In genomic region chr7:116407165-116407564, GRCh38 we compare ENCODE assay signal across 26 cellular contexts.
A peak's percentile ranks its signal among the peaks of the same experiment; 100 is the strongest.
DNase-seq lines count a peak whose midpoint lies in the region; ATAC-seq and TF ChIP-seq lines count a peak whose summit lies in the region.
"Had no signal": no experiment of that assay in that cellular context is flagged by ENCODE, and none has a peak within 500 bp of the region (broad histone marks: within the 10 kb centered on the region; RNA-seq: fewer than 3 reads in every experiment).

No MANE protein-coding gene starts in this region.

- CTCF ChIA-PET in IMR-90 (lab: Yijun Ruan, JAX), result no interaction called here

- H4K5ac ChIP-seq in IMR-90 (ENCODE audit: low read depth, low read length), result no peak overlapping the region

- POLR2A ChIA-PET in IMR-90 (lab: Charles Lee; ENCODE audit: unreplicated experiment), result no interaction called here

- TF ChIP-seq RAD21 in IMR-90 (IDR thresholded peaks at IDR 0.05; ENCODE audit: low read length), result no peak

- H3K9ac ChIP-seq in IMR-90 (ENCODE audit: low read depth, low read length), result no peak overlapping the region
- H3K9ac ChIP-seq in smooth muscle cell (ENCODE audit: low read depth), result no peak overlapping the region

- H3K9me1 ChIP-seq in IMR-90 (ENCODE audit: insufficient read depth, low read length), result no peaks in the 10 kb centered on the region; the same call in 1 of the 2 replicates

- no CpG with 5 or more reads among the region's 3 CpGs for WGBS in IMR-90 (ENCODE audit: extremely low coverage in 2 of 2, insufficient read length in 1 of 2), 2 experiments
- WGBS in smooth muscle cell (ENCODE audit: low lambda C conversion rate), result 94% methylated on average over 3 of the region's 3 CpGs

- no peak overlapping the region for H3K14ac ChIP-seq in IMR-90 (replicated peaks; ENCODE audit: low read depth, low read length)

- H3K4me3 ChIP-seq in IMR-90 (ENCODE audit: insufficient read depth, low read depth, low read length), result no peak overlapping the region
- H3K4me3 ChIP-seq in tibial artery, result no peak overlapping the region
- H3K4me3 ChIP-seq in smooth muscle cell, result no peak overlapping the region

- no peak overlapping the region for H2BK20ac ChIP-seq in IMR-90 (ENCODE audit: low read depth, low read length)

- no peak; the same call in 1 of the 2 replicates for ATAC-seq in IMR-90 (ENCODE audit: low read depth)
- peak; percentile 34 for ATAC-seq in SK-N-SH treated with all-trans-retinoic acid at 6 μM for 48 hours
- ATAC-seq in GM18517 (IDR thresholded peaks at IDR 0.05; ENCODE audit: unreplicated experiment), result no peak
- ATAC-seq: CD8-positive, alpha-beta T cell; HCT116 had no signal

- TF ChIP-seq CTCF in IMR-90 (conservative IDR thresholded peaks at IDR 0.05; ENCODE audit: low read depth, low read length) (no peak), tibial artery (IDR thresholded peaks at IDR 0.05) (no peak), smooth muscle cell (IDR thresholded peaks at IDR 0.05; ENCODE audit: borderline replicate concordance, insufficient read depth, poor library complexity, severe bottlenecking) (no peak)

- dilution Hi-C loops in IMR-90 (cut with HindIII; ENCODE audit: low sequenced_read_pairs, unreplicated experiment), result no loop called here

- H3K9me3 ChIP-seq in IMR-90 (ENCODE audit: control insufficient read depth, insufficient read depth, low read length), result no peaks in the 10 kb centered on the region
- no peaks in the 10 kb centered on the region for H3K9me3 ChIP-seq in tibial artery
- no peaks in the 10 kb centered on the region for H3K9me3 ChIP-seq in smooth muscle cell (replicated peaks; ENCODE audit: low read depth)

- H3K18ac ChIP-seq in IMR-90 (ENCODE audit: low read depth, low read length), result peak overlapping the region; percentile 20; the same call in 1 of the 2 replicates

- intact Hi-C loops in IMR-90 (cut with micrococcal nuclease) (no loop called here), tibial artery (cut with DNase I; ENCODE audit: low total_unique reads) (no loop called here)

- H3K36me3 ChIP-seq in IMR-90 (ENCODE audit: control insufficient read depth, insufficient read depth, low read length), result no peaks in the 10 kb centered on the region
- H3K36me3 ChIP-seq in tibial artery, result no peaks in the 10 kb centered on the region
- no peaks in the 10 kb centered on the region for H3K36me3 ChIP-seq in smooth muscle cell (ENCODE audit: low read depth)

- no peaks in the 10 kb centered on the region for H3K79me2 ChIP-seq in smooth muscle cell (ENCODE audit: low read depth)

- no peak overlapping the region for H2AFZ ChIP-seq in IMR-90 (replicated peaks; ENCODE audit: low read length, poor library complexity)
- H2AFZ ChIP-seq in smooth muscle cell (ENCODE audit: low read depth), result no peak overlapping the region

- H3K27me3 ChIP-seq in IMR-90 (ENCODE audit: control insufficient read depth, insufficient read depth, low read length), result no peaks in the 10 kb centered on the region
- no peaks in the 10 kb centered on the region for H3K27me3 ChIP-seq in tibial artery
- no peaks in the 10 kb centered on the region for H3K27me3 ChIP-seq in smooth muscle cell (ENCODE audit: low read depth)

- no TSS peak for BruUV-seq in IMR-90 (replicated peaks; lab: Mats Ljungman, UMichigan)

- H3K4me2 ChIP-seq in IMR-90 (ENCODE audit: low read depth, low read length), result no peak overlapping the region
- H3K4me2 ChIP-seq in smooth muscle cell, result no peak overlapping the region

- no peak for TF ChIP-seq POLR2A in IMR-90 (IDR thresholded peaks at IDR 0.05; ENCODE audit: low read depth, low read length)

- H2AK9ac ChIP-seq in IMR-90 (replicated peaks; ENCODE audit: low read depth, low read length, poor library complexity), result no peak overlapping the region

- in situ Hi-C loops in IMR-90 (cut with MboI; ENCODE audit: low sequenced_read_pairs), result no loop called here

- no peak overlapping the region for H4K91ac ChIP-seq in IMR-90 (ENCODE audit: insufficient read depth, low read depth, low read length)

- H3K27ac ChIP-seq in IMR-90 (ENCODE audit: insufficient read depth, low read length) (no peak overlapping the region), tibial artery (peak overlapping the region in 1 of 2 donors; percentile 22), smooth muscle cell (ENCODE audit: low read depth) (no peak overlapping the region)
- H3K27ac ChIP-seq: C4-2B had no signal

- peak overlapping the region in 1 of 2 experiments; percentile 31; a peak in 1 of 4 replicates for H4K8ac ChIP-seq in IMR-90 (ENCODE audit: low read depth in 2 of 2, low read length in 2 of 2)

- H3K56ac ChIP-seq in IMR-90 (ENCODE audit: extremely low read depth, insufficient read depth, low read length), result no peak overlapping the region

- DNase-seq in ELR (ENCODE audit: low read depth) (peak; percentile 50), IMR-90 (peak; percentile 23), iris pigment epithelial cell (ENCODE audit: low read depth) (peak; percentile 24), tibial artery (no peak), GM19238 (ENCODE audit: insufficient read length, low spot score) (no peak), smooth muscle cell (lab: John Stamatoyannopoulos, UW; ENCODE audit: unreplicated experiment) (no peak)
- DNase-seq: Calu3; CD8-positive, alpha-beta T cell; DMS79 treated with DMSO at 0.1 percent for 48 hours; GOT3; Kasumi-1; MV-4-11; NCI-H1105 treated with DMSO at 0.1 percent for 48 hours; NCI-H146; NCI-H1930; NCI-H2107; NCI-H2227 treated with DMSO at 0.1 percent for 48 hours; NCI-H510A; NCI-H69; RPMI8226; SHP77; T-helper 2 cell had no signal

- no peaks in the 10 kb centered on the region for H4K20me1 ChIP-seq in IMR-90 (ENCODE audit: insufficient read depth, low read length)
- H4K20me1 ChIP-seq in smooth muscle cell (ENCODE audit: low read depth), result no peaks in the 10 kb centered on the region

- peaks cover 2% of the 10 kb centered on the region; the same call in 1 of the 2 replicates for H3K4me1 ChIP-seq in IMR-90 (ENCODE audit: control insufficient read depth, insufficient read depth, low read length)
- H3K4me1 ChIP-seq in tibial artery, result peaks cover 0 to 28% (median 7%) of the 10 kb centered on the region in 4 donors
- H3K4me1 ChIP-seq in smooth muscle cell (ENCODE audit: low read depth), result no peaks in the 10 kb centered on the region

- H2BK120ac ChIP-seq in IMR-90 (ENCODE audit: low read depth, low read length), result no peak overlapping the region

- H2AK5ac ChIP-seq in IMR-90 (ENCODE audit: low read depth, low read length), result peak overlapping the region; percentile 31

- H2BK5ac ChIP-seq in IMR-90 (ENCODE audit: low read depth, low read length, poor library complexity, severe bottlenecking), result no peak overlapping the region

- no peak overlapping the region for H2BK15ac ChIP-seq in IMR-90 (ENCODE audit: low read depth, low read length)

- H3K23ac ChIP-seq in IMR-90 (ENCODE audit: low read depth, low read length), result no peak overlapping the region

- no peak overlapping the region for H3K4ac ChIP-seq in IMR-90 (ENCODE audit: low read depth, low read length)

- no peaks in the 10 kb centered on the region for H3K79me1 ChIP-seq in IMR-90 (ENCODE audit: low read depth in 1 of 2, low read length in 2 of 2)

- H3F3A ChIP-seq in smooth muscle cell (ENCODE audit: low read depth), result no peaks in the 10 kb centered on the region

TF ChIP-seq in IMR-90, 13 proteins besides CTCF, POLR2A, EP300 and RAD21 (continues in another document):
- TF ChIP-seq CHD1 (IDR thresholded peaks at IDR 0.05; ENCODE audit: low read depth, low read length) (no peak), BHLHE40 (IDR thresholded peaks at IDR 0.05; ENCODE audit: low read depth, low read length) (no peak), NFE2L2 (IDR thresholded peaks at IDR 0.05; ENCODE audit: low read depth, low read length) (no peak)
- TF ChIP-seq, protein P1, sequence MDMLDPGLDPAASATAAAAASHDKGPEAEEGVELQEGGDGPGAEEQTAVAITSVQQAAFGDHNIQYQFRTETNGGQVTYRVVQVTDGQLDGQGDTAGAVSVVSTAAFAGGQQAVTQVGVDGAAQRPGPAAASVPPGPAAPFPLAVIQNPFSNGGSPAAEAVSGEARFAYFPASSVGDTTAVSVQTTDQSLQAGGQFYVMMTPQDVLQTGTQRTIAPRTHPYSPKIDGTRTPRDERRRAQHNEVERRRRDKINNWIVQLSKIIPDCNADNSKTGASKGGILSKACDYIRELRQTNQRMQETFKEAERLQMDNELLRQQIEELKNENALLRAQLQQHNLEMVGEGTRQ (IDR thresholded peaks at IDR 0.05; ENCODE audit: low read depth, low read length), result no peak
- TF ChIP-seq, protein P2, sequence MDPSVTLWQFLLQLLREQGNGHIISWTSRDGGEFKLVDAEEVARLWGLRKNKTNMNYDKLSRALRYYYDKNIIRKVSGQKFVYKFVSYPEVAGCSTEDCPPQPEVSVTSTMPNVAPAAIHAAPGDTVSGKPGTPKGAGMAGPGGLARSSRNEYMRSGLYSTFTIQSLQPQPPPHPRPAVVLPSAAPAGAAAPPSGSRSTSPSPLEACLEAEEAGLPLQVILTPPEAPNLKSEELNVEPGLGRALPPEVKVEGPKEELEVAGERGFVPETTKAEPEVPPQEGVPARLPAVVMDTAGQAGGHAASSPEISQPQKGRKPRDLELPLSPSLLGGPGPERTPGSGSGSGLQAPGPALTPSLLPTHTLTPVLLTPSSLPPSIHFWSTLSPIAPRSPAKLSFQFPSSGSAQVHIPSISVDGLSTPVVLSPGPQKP (IDR thresholded peaks at IDR 0.05; ENCODE audit: borderline replicate concordance, low read depth, low read length), result no peak

TF ChIP-seq in SK-N-SH treated with all-trans-retinoic acid at 6 μM for 48 hours, 23 proteins besides CTCF, POLR2A, EP300 and RAD21 (continues in another document):
- TF ChIP-seq BACH2 (CRISPR knock-in tag; IDR thresholded peaks at IDR 0.05; ENCODE audit: borderline replicate concordance) (no peak), ESRRG (CRISPR knock-in tag; IDR thresholded peaks at IDR 0.05) (no peak), ARNTL (CRISPR knock-in tag; IDR thresholded peaks at IDR 0.05; ENCODE audit: borderline replicate concordance, low read depth) (no peak), ZC3H10 (CRISPR knock-in tag; IDR thresholded peaks at IDR 0.05) (no peak), PPARA (CRISPR knock-in tag; IDR thresholded peaks at IDR 0.05; ENCODE audit: borderline replicate concordance) (no peak), RARB (CRISPR knock-in tag; IDR thresholded peaks at IDR 0.05) (no peak), ZFP3 (CRISPR knock-in tag; IDR thresholded peaks at IDR 0.05) (no peak)
- TF ChIP-seq, protein P3, sequence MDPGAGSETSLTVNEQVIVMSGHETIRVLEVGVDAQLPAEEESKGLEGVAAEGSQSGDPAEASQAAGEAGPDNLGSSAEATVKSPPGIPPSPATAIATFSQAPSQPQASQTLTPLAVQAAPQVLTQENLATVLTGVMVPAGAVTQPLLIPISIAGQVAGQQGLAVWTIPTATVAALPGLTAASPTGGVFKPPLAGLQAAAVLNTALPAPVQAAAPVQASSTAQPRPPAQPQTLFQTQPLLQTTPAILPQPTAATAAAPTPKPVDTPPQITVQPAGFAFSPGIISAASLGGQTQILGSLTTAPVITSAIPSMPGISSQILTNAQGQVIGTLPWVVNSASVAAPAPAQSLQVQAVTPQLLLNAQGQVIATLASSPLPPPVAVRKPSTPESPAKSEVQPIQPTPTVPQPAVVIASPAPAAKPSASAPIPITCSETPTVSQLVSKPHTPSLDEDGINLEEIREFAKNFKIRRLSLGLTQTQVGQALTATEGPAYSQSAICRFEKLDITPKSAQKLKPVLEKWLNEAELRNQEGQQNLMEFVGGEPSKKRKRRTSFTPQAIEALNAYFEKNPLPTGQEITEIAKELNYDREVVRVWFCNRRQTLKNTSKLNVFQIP (CRISPR knock-in tag; IDR thresholded peaks at IDR 0.05; ENCODE audit: borderline replicate concordance, low read depth), result no peak

Comparison
In these comparisons a context has a peak if more than half of its experiments do, and no peak if none do; other contexts are left out.
1. DNase-seq: peak in ELR (single experiment), IMR-90 (single experiment) and iris pigment epithelial cell (single experiment); none in tibial artery (0 of 2), GM19238 (single experiment) and smooth muscle cell (single experiment).